8 cellular contexts compared by ENCODE assay signal in the genomic region with DNA sequence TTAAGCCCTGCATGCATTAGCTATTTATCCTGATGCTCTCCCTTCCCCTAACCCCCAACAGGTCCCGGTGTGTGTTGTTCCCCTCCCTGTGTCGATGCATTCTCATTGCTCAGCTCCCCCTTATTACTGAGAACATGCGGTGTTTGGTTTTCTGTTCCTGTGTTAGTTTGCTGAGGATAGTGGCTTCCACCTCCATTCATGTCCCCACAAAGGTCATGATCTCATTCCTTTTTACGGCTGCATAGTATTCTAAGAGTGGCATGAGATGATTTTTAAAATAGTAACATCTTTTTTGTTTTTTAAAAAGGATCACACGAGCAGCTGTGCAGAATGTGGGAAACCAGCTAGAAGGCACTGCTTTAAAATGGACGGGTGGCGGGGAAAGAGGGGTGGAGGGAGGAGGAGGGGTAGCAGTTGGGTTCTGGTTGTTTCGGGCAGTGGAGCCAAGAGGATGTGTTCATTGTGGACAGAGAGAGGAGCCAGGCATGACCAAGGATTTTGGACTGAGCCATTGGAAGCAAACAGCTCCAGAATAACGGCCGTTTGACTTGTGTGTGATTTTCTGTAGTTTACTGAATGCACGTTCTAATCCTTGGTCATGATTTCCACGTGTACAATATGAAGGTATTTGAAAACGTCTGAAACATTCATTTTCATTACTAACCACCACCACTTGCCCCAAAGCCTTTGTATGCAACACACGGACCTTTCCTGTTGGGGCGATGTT. TPM values are rescaled to one million over a fixed set of nuclear protein-coding genes. Genes with fewer than 3 reads are reported as not detected.
A peak's percentile ranks its signal among the peaks of the same experiment; 100 is the strongest.
DNase-seq lines count a peak whose midpoint lies in the region; ATAC-seq and TF ChIP-seq lines count a peak whose summit lies in the region.

No MANE protein-coding gene starts in this region.

- peak overlapping the region; percentile 93 to 98 (median 96) for H3K27ac ChIP-seq in body of pancreas
- peak overlapping the region; percentile 95 to 97 for H3K27ac ChIP-seq in mucosa of rectum (ENCODE audit: low read depth in 2 of 2, low read length in 2 of 2)

- no peaks in the 10 kb centered on the region for H3K27me3 ChIP-seq in body of pancreas
- H3K27me3 ChIP-seq in mucosa of rectum (ENCODE audit: control insufficient read depth in 2 of 2, insufficient read depth in 2 of 2, low read length in 2 of 2): peaks cover 0 to 4% of the 10 kb centered on the region in 2 donors

- intact Hi-C loops in body of pancreas (cut with DNase I) (no loop called here), sciatic nerve (cut with DNase I) (loop anchor here (10.0 kb wide), 1 partner anchor 77 kb away; a partner anchor contains a TSS)

- ATAC-seq in HG02798 (IDR thresholded peaks at IDR 0.05; ENCODE audit: poor library complexity, unreplicated experiment) (peak; percentile 5), body of pancreas (no peak), sciatic nerve (no peak)
- no peak for ATAC-seq in activated CD4-positive, CD25-positive, alpha-beta regulatory T cell treated with anti-CD3 and anti-CD28 coated beads, Interleukin-2, amount 50 U/mL, for 24 hours

- H3K9me3 ChIP-seq in body of pancreas: no peaks in the 10 kb centered on the region
- H3K9me3 ChIP-seq in mucosa of rectum (ENCODE audit: control insufficient read depth in 2 of 2, low read length in 2 of 2): no peaks in the 10 kb centered on the region

- TF ChIP-seq POLR2A in body of pancreas (IDR thresholded peaks at IDR 0.05): no peak

- peak overlapping the region; percentile 66 for H3K4me3 ChIP-seq in AG09309 (ENCODE audit: control insufficient read depth, low read depth, low read length)
- peak overlapping the region; percentile 60 to 64 for H3K4me3 ChIP-seq in body of pancreas
- H3K4me3 ChIP-seq in mucosa of rectum (ENCODE audit: low read length in 2 of 2): peak overlapping the region; percentile 74 to 84

- peak overlapping the region; percentile 80 to 89 for H3K9ac ChIP-seq in mucosa of rectum (ENCODE audit: low read depth in 1 of 2, low read length in 2 of 2)

- 38% methylated on average over 15 of the region's 15 CpGs for WGBS in body of pancreas, 2 donors

- H3K36me3 ChIP-seq in body of pancreas (replicated peaks in 1 of 2; ENCODE audit: insufficient read depth in 1 of 2, low read depth in 2 of 2) (no peaks in the 10 kb centered on the region), mucosa of rectum (ENCODE audit: control insufficient read depth in 2 of 2, insufficient read depth in 2 of 2, low read length in 2 of 2) (no peaks in the 10 kb centered on the region)

- H3K4me1 ChIP-seq in body of pancreas (peaks cover 25% of the 10 kb centered on the region), mucosa of rectum (ENCODE audit: control insufficient read depth in 2 of 2, insufficient read depth in 2 of 2, low read length in 2 of 2) (peaks cover 20 to 25% of the 10 kb centered on the region in 2 donors)

- TF ChIP-seq CTCF in AG09309 (IDR thresholded peaks at IDR 0.05; ENCODE audit: control insufficient read depth, insufficient read depth, low read depth, low read length, missing control alignments) (peak; percentile 19), body of pancreas (IDR thresholded peaks at IDR 0.05) (no peak)

- DNase-seq in AG09309 (ENCODE audit: low read depth) (no peak), body of pancreas (no peak), sciatic nerve (ENCODE audit: low spot score) (no peak), NCI-H2196 (lab: John Stamatoyannopoulos, UW; ENCODE audit: unreplicated experiment) (no peak), pons (ENCODE audit: low spot score) (no peak)

RNA-seq across cellular contexts. Expression of a gene that starts 1.7 kb away (rescaled TPM):
- total RNA-seq in body of pancreas: 10 to 100 TPM; 11.9 to 27.7 TPM
- 28.6 TPM for total RNA-seq in sciatic nerve
